In genomic region chr15:84079885-84080777, GRCh38 we compare ENCODE assay signal across 8 cellular contexts.
DNase-seq lines count a peak whose midpoint lies in the region; ATAC-seq and TF ChIP-seq lines count a peak whose summit lies in the region.

No MANE protein-coding gene starts in this region.

- ATAC-seq in GM18519 (IDR thresholded peaks at IDR 0.05; ENCODE audit: low FRiP score, unreplicated experiment) = peak; percentile 51
- peak; percentile 96 for ATAC-seq in HG02981 (IDR thresholded peaks at IDR 0.05; ENCODE audit: unreplicated experiment)
- no peak for ATAC-seq in GM18517 (IDR thresholded peaks at IDR 0.05; ENCODE audit: unreplicated experiment)

- peaks cover 81% of the 10 kb centered on the region for H3K27me3 ChIP-seq in left ventricle myocardium inferior (ENCODE audit: low read depth)

- peaks cover 12% of the 10 kb centered on the region for H3K4me1 ChIP-seq in left ventricle myocardium inferior

- intact Hi-C loops in left ventricle myocardium inferior (cut with micrococcal nuclease) = no loop called here
- intact Hi-C loops in posterior vena cava (cut with DNase I) = no loop called here

- H3K9me3 ChIP-seq in left ventricle myocardium inferior (replicated peaks) = peaks cover 17% of the 10 kb centered on the region

- H3K27ac ChIP-seq in left ventricle myocardium inferior (replicated peaks) = no peak overlapping the region

- no peaks in the 10 kb centered on the region for H3K36me3 ChIP-seq in left ventricle myocardium inferior

- peak; percentile 85 for DNase-seq in NCI-H748 (lab: John Stamatoyannopoulos, UW; ENCODE audit: unreplicated experiment)
- DNase-seq in activated naive CD4-positive, alpha-beta T cell (lab: John Stamatoyannopoulos, UW) = peak in 3 of 4 experiments; percentile 1 to 6 (median 1)
- DNase-seq in left ventricle myocardium inferior = peak; percentile 16
- DNase-seq in posterior vena cava (ENCODE audit: low spot score) = peak; percentile 80
- DNase-seq in NK-92 (lab: John Stamatoyannopoulos, UW; ENCODE audit: unreplicated experiment) = no peak

- no peak for TF ChIP-seq CTCF in left ventricle myocardium inferior (IDR thresholded peaks at IDR 0.05; ENCODE audit: borderline replicate concordance)

- H3K4me3 ChIP-seq in left ventricle myocardium inferior = peak overlapping the region; percentile 64
